Comparison of ENCODE assay signal across 1 cellular context in the genomic region with DNA sequence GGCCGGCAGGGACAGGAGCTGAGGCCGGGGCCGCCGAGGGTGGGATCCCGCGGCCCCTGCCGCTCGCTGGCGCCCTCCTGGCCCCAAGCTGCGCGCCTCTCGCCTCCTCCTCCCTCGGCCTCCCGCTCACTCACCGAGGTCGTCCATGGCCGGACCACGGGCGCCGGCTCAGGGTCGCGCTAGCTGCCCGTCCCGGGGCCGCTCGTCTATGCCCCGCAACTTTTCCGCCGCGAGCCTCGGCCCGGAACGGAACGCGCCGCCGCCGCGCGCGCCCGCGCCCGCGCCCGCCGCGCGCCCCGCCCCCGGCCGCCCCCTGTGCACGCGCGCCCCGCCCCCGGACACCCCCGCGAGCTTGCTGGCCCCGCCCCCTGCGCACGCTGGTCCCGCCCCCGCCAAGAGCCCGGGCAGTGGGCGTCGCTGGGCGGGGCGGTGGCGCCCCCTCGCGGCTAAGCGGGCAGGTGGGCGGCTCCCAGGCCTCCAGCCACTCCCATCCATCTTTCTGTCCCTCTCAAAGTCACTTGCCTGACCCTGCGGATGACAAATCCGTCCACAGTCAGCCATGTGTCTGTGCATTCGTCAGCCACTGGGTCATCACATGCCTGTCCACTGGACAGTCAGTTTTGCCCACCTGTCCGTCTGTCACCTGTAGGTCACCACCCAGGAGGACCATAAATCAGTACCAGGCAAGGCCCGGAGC.
A peak's percentile ranks its signal among the peaks of the same experiment; 100 is the strongest.
TF ChIP-seq lines count a peak whose summit lies in the region.

PXN (minus strand) TSS at position 248 of the 697 bp plus-strand sequence; CDS start at position 147, 101 bp downstream.

TF ChIP-seq in PFSK-1, 5 proteins besides CTCF, POLR2A, EP300 and RAD21 (continued from another document):
- TF ChIP-seq, protein P1, sequence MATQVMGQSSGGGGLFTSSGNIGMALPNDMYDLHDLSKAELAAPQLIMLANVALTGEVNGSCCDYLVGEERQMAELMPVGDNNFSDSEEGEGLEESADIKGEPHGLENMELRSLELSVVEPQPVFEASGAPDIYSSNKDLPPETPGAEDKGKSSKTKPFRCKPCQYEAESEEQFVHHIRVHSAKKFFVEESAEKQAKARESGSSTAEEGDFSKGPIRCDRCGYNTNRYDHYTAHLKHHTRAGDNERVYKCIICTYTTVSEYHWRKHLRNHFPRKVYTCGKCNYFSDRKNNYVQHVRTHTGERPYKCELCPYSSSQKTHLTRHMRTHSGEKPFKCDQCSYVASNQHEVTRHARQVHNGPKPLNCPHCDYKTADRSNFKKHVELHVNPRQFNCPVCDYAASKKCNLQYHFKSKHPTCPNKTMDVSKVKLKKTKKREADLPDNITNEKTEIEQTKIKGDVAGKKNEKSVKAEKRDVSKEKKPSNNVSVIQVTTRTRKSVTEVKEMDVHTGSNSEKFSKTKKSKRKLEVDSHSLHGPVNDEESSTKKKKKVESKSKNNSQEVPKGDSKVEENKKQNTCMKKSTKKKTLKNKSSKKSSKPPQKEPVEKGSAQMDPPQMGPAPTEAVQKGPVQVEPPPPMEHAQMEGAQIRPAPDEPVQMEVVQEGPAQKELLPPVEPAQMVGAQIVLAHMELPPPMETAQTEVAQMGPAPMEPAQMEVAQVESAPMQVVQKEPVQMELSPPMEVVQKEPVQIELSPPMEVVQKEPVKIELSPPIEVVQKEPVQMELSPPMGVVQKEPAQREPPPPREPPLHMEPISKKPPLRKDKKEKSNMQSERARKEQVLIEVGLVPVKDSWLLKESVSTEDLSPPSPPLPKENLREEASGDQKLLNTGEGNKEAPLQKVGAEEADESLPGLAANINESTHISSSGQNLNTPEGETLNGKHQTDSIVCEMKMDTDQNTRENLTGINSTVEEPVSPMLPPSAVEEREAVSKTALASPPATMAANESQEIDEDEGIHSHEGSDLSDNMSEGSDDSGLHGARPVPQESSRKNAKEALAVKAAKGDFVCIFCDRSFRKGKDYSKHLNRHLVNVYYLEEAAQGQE (IDR thresholded peaks at IDR 0.05; ENCODE audit: insufficient read depth in 1 of 2, low read depth in 2 of 2, low read length in 2 of 2) = no peak
- TF ChIP-seq POLR2AphosphoS5 (IDR thresholded peaks at IDR 0.05; ENCODE audit: low read depth, low read length) = peak; percentile 40; the same call in 1 of the 2 replicates
